1 cellular context compared by ENCODE assay signal in genomic region chr2:12778369-12778768, GRCh38.
TF ChIP-seq lines count a peak whose summit lies in the region.

No MANE protein-coding gene starts in this region.

TF ChIP-seq in HepG2, 621 proteins besides CTCF, POLR2A, EP300 and RAD21 (continued from another document and continues in another):
- no peak for TF ChIP-seq TEF (CRISPR knock-in tag; IDR thresholded peaks at IDR 0.05)
- TF ChIP-seq PRDM10 (CRISPR knock-in tag; IDR thresholded peaks at IDR 0.05; ENCODE audit: low read depth): no peak
- TF ChIP-seq JUN (CRISPR knock-in tag; IDR thresholded peaks at IDR 0.05): 0 out of 2 replicates have a peak, but pooled peaks have one; percentile 31
- TF ChIP-seq SKIL (CRISPR knock-in tag; IDR thresholded peaks at IDR 0.05; ENCODE audit: borderline replicate concordance): 0 out of 2 replicates have a peak, but pooled peaks have one; percentile 51
- TF ChIP-seq MEIS2 (CRISPR knock-in tag; IDR thresholded peaks at IDR 0.05): peak; percentile 70; the same call in 1 of the 2 replicates
- peak; percentile 93 for TF ChIP-seq RARA (CRISPR knock-in tag; IDR thresholded peaks at IDR 0.05)
- TF ChIP-seq GABPB1 (CRISPR knock-in tag; IDR thresholded peaks at IDR 0.05): peak; percentile 44
- peak; percentile 74 for TF ChIP-seq FOSL2 (CRISPR knock-in tag; IDR thresholded peaks at IDR 0.05)
- peak; percentile 78; the same call in 1 of the 2 replicates for TF ChIP-seq ZNF816 (CRISPR knock-in tag; IDR thresholded peaks at IDR 0.05; ENCODE audit: borderline replicate concordance)
- TF ChIP-seq NR2C2 (CRISPR knock-in tag; IDR thresholded peaks at IDR 0.05; ENCODE audit: borderline replicate concordance): peak; percentile 75
- TF ChIP-seq NKX3-1 (CRISPR knock-in tag; IDR thresholded peaks at IDR 0.05): no peak
- peak; percentile 24; the same call in 1 of the 2 replicates for TF ChIP-seq ATF1 (CRISPR knock-in tag; IDR thresholded peaks at IDR 0.05)
- peak; percentile 88 for TF ChIP-seq ZNF331 (CRISPR knock-in tag; IDR thresholded peaks at IDR 0.05)
- TF ChIP-seq, protein P1, sequence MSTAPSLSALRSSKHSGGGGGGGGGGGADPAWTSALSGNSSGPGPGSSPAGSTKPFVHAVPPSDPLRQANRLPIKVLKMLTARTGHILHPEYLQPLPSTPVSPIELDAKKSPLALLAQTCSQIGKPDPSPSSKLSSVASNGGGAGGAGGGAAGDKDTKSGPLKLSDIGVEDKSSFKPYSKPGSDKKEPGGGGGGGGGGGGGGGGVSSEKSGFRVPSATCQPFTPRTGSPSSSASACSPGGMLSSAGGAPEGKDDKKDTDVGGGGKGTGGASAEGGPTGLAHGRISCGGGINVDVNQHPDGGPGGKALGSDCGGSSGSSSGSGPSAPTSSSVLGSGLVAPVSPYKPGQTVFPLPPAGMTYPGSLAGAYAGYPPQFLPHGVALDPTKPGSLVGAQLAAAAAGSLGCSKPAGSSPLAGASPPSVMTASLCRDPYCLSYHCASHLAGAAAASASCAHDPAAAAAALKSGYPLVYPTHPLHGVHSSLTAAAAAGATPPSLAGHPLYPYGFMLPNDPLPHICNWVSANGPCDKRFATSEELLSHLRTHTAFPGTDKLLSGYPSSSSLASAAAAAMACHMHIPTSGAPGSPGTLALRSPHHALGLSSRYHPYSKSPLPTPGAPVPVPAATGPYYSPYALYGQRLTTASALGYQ (CRISPR knock-in tag; IDR thresholded peaks at IDR 0.05): peak; percentile 92
- TF ChIP-seq ZNF788 (CRISPR knock-in tag; IDR thresholded peaks at IDR 0.05; ENCODE audit: borderline replicate concordance): peak; percentile 77; the same call in 1 of the 2 replicates
- peak; percentile 76 for TF ChIP-seq ARNTL (CRISPR knock-in tag; IDR thresholded peaks at IDR 0.05)
- no peak for TF ChIP-seq ATF7 (IDR thresholded peaks at IDR 0.05)
- peak; percentile 72; the same call in 1 of the 2 replicates for TF ChIP-seq ATF7 (CRISPR knock-in tag; IDR thresholded peaks at IDR 0.05)
- no peak for TF ChIP-seq ZNF563 (CRISPR knock-in tag; IDR thresholded peaks at IDR 0.05)
- no peak for TF ChIP-seq SNAPC2 (CRISPR knock-in tag; IDR thresholded peaks at IDR 0.05)
- TF ChIP-seq CEBPB (IDR thresholded peaks at IDR 0.05; ENCODE audit: borderline replicate concordance, low read depth, low read length): peak; percentile 65; the same call in 1 of the 2 replicates
- TF ChIP-seq, protein P2, sequence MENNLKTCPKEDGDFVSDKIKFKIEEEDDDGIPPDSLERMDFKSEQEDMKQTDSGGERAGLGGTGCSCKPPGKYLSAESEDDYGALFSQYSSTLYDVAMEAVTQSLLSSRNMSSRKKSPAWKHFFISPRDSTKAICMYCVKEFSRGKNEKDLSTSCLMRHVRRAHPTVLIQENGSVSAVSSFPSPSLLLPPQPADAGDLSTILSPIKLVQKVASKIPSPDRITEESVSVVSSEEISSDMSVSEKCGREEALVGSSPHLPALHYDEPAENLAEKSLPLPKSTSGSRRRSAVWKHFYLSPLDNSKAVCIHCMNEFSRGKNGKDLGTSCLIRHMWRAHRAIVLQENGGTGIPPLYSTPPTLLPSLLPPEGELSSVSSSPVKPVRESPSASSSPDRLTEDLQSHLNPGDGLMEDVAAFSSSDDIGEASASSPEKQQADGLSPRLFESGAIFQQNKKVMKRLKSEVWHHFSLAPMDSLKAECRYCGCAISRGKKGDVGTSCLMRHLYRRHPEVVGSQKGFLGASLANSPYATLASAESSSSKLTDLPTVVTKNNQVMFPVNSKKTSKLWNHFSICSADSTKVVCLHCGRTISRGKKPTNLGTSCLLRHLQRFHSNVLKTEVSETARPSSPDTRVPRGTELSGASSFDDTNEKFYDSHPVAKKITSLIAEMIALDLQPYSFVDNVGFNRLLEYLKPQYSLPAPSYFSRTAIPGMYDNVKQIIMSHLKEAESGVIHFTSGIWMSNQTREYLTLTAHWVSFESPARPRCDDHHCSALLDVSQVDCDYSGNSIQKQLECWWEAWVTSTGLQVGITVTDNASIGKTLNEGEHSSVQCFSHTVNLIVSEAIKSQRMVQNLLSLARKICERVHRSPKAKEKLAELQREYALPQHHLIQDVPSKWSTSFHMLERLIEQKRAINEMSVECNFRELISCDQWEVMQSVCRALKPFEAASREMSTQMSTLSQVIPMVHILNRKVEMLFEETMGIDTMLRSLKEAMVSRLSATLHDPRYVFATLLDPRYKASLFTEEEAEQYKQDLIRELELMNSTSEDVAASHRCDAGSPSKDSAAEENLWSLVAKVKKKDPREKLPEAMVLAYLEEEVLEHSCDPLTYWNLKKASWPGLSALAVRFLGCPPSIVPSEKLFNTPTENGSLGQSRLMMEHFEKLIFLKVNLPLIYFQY (CRISPR knock-in tag; IDR thresholded peaks at IDR 0.05; ENCODE audit: borderline replicate concordance): peak; percentile 36; the same call in 1 of the 2 replicates
- peak; percentile 61; the same call in 1 of the 2 replicates for TF ChIP-seq ZNF598 (CRISPR knock-in tag; IDR thresholded peaks at IDR 0.05; ENCODE audit: borderline replicate concordance)
- peak; percentile 74; the same call in 1 of the 2 replicates for TF ChIP-seq MTA1 (CRISPR knock-in tag; IDR thresholded peaks at IDR 0.05; ENCODE audit: borderline replicate concordance)
- TF ChIP-seq ELF1 (CRISPR knock-in tag; IDR thresholded peaks at IDR 0.05): peak; percentile 61
- TF ChIP-seq ZNF644 (CRISPR knock-in tag; IDR thresholded peaks at IDR 0.05; ENCODE audit: low read depth): peak; percentile 90
- TF ChIP-seq, protein P3, sequence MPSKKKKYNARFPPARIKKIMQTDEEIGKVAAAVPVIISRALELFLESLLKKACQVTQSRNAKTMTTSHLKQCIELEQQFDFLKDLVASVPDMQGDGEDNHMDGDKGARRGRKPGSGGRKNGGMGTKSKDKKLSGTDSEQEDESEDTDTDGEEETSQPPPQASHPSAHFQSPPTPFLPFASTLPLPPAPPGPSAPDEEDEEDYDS (CRISPR knock-in tag; IDR thresholded peaks at IDR 0.05): no peak
- TF ChIP-seq FOXP1 (IDR thresholded peaks at IDR 0.05): no peak
- TF ChIP-seq FOXP1 (CRISPR knock-in tag; IDR thresholded peaks at IDR 0.05): 0 out of 2 replicates have a peak, but pooled peaks have one; percentile 13
- TF ChIP-seq ZNF614 (CRISPR knock-in tag; IDR thresholded peaks at IDR 0.05; ENCODE audit: borderline replicate concordance): 0 out of 2 replicates have a peak, but pooled peaks have one; percentile 21
- no peak for TF ChIP-seq ZBTB40 (IDR thresholded peaks at IDR 0.05)
- TF ChIP-seq ZBTB40 (CRISPR knock-in tag; IDR thresholded peaks at IDR 0.05): peak; percentile 75; the same call in 1 of the 2 replicates
- no peak for TF ChIP-seq TCF12 (IDR thresholded peaks at IDR 0.05)
- peak; percentile 88; the same call in 1 of the 2 replicates for TF ChIP-seq TCF12 (CRISPR knock-in tag; IDR thresholded peaks at IDR 0.05)
- peak; percentile 46; the same call in 1 of the 2 replicates for TF ChIP-seq ZNF564 (CRISPR knock-in tag; IDR thresholded peaks at IDR 0.05)
- TF ChIP-seq MXI1 (IDR thresholded peaks at IDR 0.05; ENCODE audit: borderline replicate concordance, low read depth, low read length): 0 out of 3 replicates have a peak, but pooled peaks have one; percentile 23
- 0 out of 2 replicates have a peak, but pooled peaks have one; percentile 56 for TF ChIP-seq ZNF33A (CRISPR knock-in tag; IDR thresholded peaks at IDR 0.05; ENCODE audit: borderline replicate concordance)
- TF ChIP-seq SP4 (CRISPR knock-in tag; IDR thresholded peaks at IDR 0.05): 0 out of 2 replicates have a peak, but pooled peaks have one; percentile 30
- no peak for TF ChIP-seq LCORL (IDR thresholded peaks at IDR 0.05)
- TF ChIP-seq LCORL (CRISPR knock-in tag; IDR thresholded peaks at IDR 0.05): peak; percentile 87
